7 cellular contexts compared by ENCODE assay signal in the genomic region with DNA sequence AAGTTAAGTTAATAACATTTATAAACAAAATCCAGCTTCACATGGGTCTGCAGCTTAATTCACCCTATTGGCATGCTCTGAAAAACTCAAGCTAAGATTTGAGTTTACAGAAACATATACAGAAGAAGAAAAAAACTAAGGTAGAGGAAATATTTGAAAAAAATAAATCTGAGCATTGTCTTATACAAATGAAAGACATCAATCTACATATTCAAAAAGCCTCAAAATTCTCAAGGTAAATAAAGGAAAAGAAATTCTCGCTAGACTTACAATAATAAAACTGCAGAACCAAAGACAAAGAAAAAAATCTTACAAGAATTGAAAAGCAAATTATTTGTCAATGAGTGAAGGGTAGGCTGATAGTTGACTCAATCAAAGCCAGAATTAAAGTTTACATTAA.
"Had no signal": no experiment of that assay in that cellular context is flagged by ENCODE, and none has a peak within 500 bp of the region (broad histone marks: within the 10 kb centered on the region; RNA-seq: fewer than 3 reads in every experiment).

No MANE protein-coding gene starts in this region.

- H3K27ac Mint-ChIP-seq: IgD-negative memory B cell had no signal

- H3K36me3 Mint-ChIP-seq: IgD-negative memory B cell had no signal

- H3K4me3 Mint-ChIP-seq: IgD-negative memory B cell had no signal

- DNase-seq: IMR-90, KBM-7, KG1 had no signal

- H3K4me3 ChIP-seq: K562 had no signal

- H3K27ac ChIP-seq: HL-60 had no signal

- ATAC-seq: HepG2, K562 had no signal

- H3K4me1 Mint-ChIP-seq: IgD-negative memory B cell had no signal
